ENCODE assay signal across 1 cellular context in the genomic region with DNA sequence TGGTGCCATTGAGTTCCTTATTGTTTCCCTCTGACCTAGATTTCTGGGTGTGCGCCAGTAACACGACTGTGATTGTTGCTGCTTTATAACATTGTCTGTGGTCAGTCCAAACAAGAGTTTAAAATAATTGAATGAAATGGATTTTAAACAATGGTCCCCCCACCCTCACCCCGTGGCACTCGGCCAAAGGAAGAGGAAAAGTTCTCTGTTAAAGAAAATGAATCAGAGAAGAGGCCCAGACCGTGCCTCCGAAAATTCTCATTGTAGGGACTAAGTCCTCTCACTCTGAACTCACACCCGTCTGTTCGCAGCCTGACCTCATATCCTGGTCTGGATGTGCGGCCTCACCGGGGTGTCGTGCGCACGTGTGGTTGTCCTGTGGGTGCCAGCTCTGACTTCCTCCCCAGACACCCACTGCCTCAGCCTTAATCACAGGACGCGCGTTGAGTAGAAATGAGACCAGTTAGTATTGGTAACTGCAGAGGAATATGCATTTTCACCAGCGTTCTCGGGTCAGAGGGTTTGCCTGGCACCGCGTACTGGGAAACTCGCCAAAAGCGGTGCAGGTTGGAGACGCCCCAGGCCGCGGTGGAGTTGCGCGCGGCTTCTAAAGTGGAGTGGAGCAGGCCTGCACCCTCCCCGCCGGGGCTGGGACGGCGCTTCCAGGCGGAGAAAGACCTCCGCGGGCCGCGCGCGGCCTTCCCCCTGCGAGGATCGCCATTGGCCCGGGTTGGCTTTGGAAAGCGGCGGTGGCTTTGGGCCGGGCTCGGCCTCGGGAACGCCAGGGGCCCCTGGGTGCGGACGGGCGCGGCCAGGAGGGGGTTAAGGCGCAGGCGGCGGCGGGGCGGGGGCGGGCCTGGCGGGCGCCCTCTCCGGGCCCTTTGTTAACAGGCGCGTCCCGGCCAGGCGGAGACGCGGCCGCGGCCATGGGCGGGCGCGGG.
TF ChIP-seq lines count a peak whose summit lies in the region.

Gene ABL1 (plus strand): TSS at position 884 of the 941 bp plus-strand sequence. CDS start 193 bp downstream, outside the sequence.

TF ChIP-seq in HepG2, 621 proteins besides CTCF, POLR2A, EP300 and RAD21 (continued from another document and continues in another):
- TF ChIP-seq, protein P1, sequence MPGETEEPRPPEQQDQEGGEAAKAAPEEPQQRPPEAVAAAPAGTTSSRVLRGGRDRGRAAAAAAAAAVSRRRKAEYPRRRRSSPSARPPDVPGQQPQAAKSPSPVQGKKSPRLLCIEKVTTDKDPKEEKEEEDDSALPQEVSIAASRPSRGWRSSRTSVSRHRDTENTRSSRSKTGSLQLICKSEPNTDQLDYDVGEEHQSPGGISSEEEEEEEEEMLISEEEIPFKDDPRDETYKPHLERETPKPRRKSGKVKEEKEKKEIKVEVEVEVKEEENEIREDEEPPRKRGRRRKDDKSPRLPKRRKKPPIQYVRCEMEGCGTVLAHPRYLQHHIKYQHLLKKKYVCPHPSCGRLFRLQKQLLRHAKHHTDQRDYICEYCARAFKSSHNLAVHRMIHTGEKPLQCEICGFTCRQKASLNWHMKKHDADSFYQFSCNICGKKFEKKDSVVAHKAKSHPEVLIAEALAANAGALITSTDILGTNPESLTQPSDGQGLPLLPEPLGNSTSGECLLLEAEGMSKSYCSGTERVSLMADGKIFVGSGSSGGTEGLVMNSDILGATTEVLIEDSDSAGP (CRISPR knock-in tag; IDR thresholded peaks at IDR 0.05; ENCODE audit: borderline replicate concordance) = peak; percentile 74; the same call in 1 of the 2 replicates
- TF ChIP-seq ATAD3A (CRISPR knock-in tag; IDR thresholded peaks at IDR 0.05) (no peak), DR1 (CRISPR knock-in tag; IDR thresholded peaks at IDR 0.05) (peak; percentile 52; the same call in 1 of the 2 replicates), ZNF660 (CRISPR knock-in tag; IDR thresholded peaks at IDR 0.05; ENCODE audit: borderline replicate concordance, low read depth) (no peak), ZBTB1 (CRISPR knock-in tag; IDR thresholded peaks at IDR 0.05; ENCODE audit: borderline replicate concordance) (no peak), MLLT10 (CRISPR knock-in tag; IDR thresholded peaks at IDR 0.05) (no peak), SCMH1 (CRISPR knock-in tag; IDR thresholded peaks at IDR 0.05; ENCODE audit: borderline replicate concordance) (no peak), ZFX (CRISPR knock-in tag; IDR thresholded peaks at IDR 0.05; ENCODE audit: low read depth) (peak; percentile 93), TCF12 (IDR thresholded peaks at IDR 0.05) (no peak), TCF12 (CRISPR knock-in tag; IDR thresholded peaks at IDR 0.05) (no peak), ELF3 (CRISPR knock-in tag; IDR thresholded peaks at IDR 0.05) (no peak), REPIN1 (CRISPR knock-in tag; IDR thresholded peaks at IDR 0.05; ENCODE audit: borderline replicate concordance, low read depth) (no peak), ZNF205 (CRISPR knock-in tag; IDR thresholded peaks at IDR 0.05) (0 out of 2 replicates have a peak, but pooled peaks have one; percentile 56), RXRB (CRISPR knock-in tag; IDR thresholded peaks at IDR 0.05; ENCODE audit: borderline replicate concordance) (peak; percentile 33; the same call in 1 of the 2 replicates), ZNF496 (CRISPR knock-in tag; IDR thresholded peaks at IDR 0.05; ENCODE audit: insufficient replicate concordance) (no peak), RELA (CRISPR knock-in tag; IDR thresholded peaks at IDR 0.05) (no peak), ZNF839 (CRISPR knock-in tag; IDR thresholded peaks at IDR 0.05; ENCODE audit: borderline replicate concordance) (no peak), U2AF2 (IDR thresholded peaks at IDR 0.05; ENCODE audit: low read depth, low read length) (no peak), ARNTL (CRISPR knock-in tag; IDR thresholded peaks at IDR 0.05) (no peak), GTF2F1 (IDR thresholded peaks at IDR 0.05; ENCODE audit: low read length) (no peak), ZNF12 (CRISPR knock-in tag; IDR thresholded peaks at IDR 0.05) (no peak; the same call in 1 of the 2 replicates), PHB2 (IDR thresholded peaks at IDR 0.05; ENCODE audit: partially characterized antibody) (no peak), SNAI1 (CRISPR knock-in tag; IDR thresholded peaks at IDR 0.05; ENCODE audit: borderline replicate concordance) (0 out of 2 replicates have a peak, but pooled peaks have one; percentile 36), ZNF292 (CRISPR knock-in tag; IDR thresholded peaks at IDR 0.05; ENCODE audit: borderline replicate concordance, low read depth) (peak; percentile 60; the same call in 1 of the 2 replicates), ZNF879 (CRISPR knock-in tag; IDR thresholded peaks at IDR 0.05) (no peak), FOXK2 (IDR thresholded peaks at IDR 0.05) (no peak), SIX1 (CRISPR knock-in tag; IDR thresholded peaks at IDR 0.05; ENCODE audit: borderline replicate concordance) (no peak), ZBTB37 (CRISPR knock-in tag; IDR thresholded peaks at IDR 0.05) (no peak), ZMYM2 (CRISPR knock-in tag; IDR thresholded peaks at IDR 0.05) (no peak), ZFP41 (CRISPR knock-in tag; IDR thresholded peaks at IDR 0.05; ENCODE audit: borderline replicate concordance) (peak; percentile 71; the same call in 1 of the 2 replicates), ASH2L (IDR thresholded peaks at IDR 0.05; ENCODE audit: insufficient read length, low read depth, low read length) (peak; percentile 69), SRSF1 (optimal IDR thresholded peaks at IDR 0.05; ENCODE audit: low read depth, low read length) (no peak), ARNT (IDR thresholded peaks at IDR 0.05) (no peak), TGIF2 (CRISPR knock-in tag; IDR thresholded peaks at IDR 0.05) (peak; percentile 41; the same call in 1 of the 2 replicates), KLF9 (CRISPR knock-in tag; IDR thresholded peaks at IDR 0.05; ENCODE audit: low read depth) (no peak), ZNF552 (CRISPR knock-in tag; IDR thresholded peaks at IDR 0.05; ENCODE audit: borderline replicate concordance) (no peak), KDM6A (CRISPR knock-in tag; IDR thresholded peaks at IDR 0.05; ENCODE audit: low read depth) (no peak), ZNF430 (CRISPR knock-in tag; IDR thresholded peaks at IDR 0.05) (peak; percentile 73; the same call in 1 of the 2 replicates), CHD2 (IDR thresholded peaks at IDR 0.05; ENCODE audit: low read depth, low read length) (no peak), CBX2 (IDR thresholded peaks at IDR 0.05; ENCODE audit: low read depth, low read length) (no peak), CBX2 (CRISPR knock-in tag; IDR thresholded peaks at IDR 0.05; ENCODE audit: low read depth) (no peak), ZNF235 (CRISPR knock-in tag; IDR thresholded peaks at IDR 0.05; ENCODE audit: borderline replicate concordance) (0 out of 2 replicates have a peak, but pooled peaks have one; percentile 25), FOXK1 (CRISPR knock-in tag; IDR thresholded peaks at IDR 0.05; ENCODE audit: borderline replicate concordance, low read depth) (no peak), HOXA7 (CRISPR knock-in tag; IDR thresholded peaks at IDR 0.05) (no peak), PAWR (CRISPR knock-in tag; IDR thresholded peaks at IDR 0.05; ENCODE audit: borderline replicate concordance) (no peak), ZNF264 (CRISPR knock-in tag; IDR thresholded peaks at IDR 0.05) (no peak), SNAPC2 (CRISPR knock-in tag; IDR thresholded peaks at IDR 0.05) (no peak)
- TF ChIP-seq, protein P2, sequence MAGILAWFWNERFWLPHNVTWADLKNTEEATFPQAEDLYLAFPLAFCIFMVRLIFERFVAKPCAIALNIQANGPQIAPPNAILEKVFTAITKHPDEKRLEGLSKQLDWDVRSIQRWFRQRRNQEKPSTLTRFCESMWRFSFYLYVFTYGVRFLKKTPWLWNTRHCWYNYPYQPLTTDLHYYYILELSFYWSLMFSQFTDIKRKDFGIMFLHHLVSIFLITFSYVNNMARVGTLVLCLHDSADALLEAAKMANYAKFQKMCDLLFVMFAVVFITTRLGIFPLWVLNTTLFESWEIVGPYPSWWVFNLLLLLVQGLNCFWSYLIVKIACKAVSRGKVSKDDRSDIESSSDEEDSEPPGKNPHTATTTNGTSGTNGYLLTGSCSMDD (CRISPR knock-in tag; IDR thresholded peaks at IDR 0.05) = no peak
- TF ChIP-seq, protein P3, sequence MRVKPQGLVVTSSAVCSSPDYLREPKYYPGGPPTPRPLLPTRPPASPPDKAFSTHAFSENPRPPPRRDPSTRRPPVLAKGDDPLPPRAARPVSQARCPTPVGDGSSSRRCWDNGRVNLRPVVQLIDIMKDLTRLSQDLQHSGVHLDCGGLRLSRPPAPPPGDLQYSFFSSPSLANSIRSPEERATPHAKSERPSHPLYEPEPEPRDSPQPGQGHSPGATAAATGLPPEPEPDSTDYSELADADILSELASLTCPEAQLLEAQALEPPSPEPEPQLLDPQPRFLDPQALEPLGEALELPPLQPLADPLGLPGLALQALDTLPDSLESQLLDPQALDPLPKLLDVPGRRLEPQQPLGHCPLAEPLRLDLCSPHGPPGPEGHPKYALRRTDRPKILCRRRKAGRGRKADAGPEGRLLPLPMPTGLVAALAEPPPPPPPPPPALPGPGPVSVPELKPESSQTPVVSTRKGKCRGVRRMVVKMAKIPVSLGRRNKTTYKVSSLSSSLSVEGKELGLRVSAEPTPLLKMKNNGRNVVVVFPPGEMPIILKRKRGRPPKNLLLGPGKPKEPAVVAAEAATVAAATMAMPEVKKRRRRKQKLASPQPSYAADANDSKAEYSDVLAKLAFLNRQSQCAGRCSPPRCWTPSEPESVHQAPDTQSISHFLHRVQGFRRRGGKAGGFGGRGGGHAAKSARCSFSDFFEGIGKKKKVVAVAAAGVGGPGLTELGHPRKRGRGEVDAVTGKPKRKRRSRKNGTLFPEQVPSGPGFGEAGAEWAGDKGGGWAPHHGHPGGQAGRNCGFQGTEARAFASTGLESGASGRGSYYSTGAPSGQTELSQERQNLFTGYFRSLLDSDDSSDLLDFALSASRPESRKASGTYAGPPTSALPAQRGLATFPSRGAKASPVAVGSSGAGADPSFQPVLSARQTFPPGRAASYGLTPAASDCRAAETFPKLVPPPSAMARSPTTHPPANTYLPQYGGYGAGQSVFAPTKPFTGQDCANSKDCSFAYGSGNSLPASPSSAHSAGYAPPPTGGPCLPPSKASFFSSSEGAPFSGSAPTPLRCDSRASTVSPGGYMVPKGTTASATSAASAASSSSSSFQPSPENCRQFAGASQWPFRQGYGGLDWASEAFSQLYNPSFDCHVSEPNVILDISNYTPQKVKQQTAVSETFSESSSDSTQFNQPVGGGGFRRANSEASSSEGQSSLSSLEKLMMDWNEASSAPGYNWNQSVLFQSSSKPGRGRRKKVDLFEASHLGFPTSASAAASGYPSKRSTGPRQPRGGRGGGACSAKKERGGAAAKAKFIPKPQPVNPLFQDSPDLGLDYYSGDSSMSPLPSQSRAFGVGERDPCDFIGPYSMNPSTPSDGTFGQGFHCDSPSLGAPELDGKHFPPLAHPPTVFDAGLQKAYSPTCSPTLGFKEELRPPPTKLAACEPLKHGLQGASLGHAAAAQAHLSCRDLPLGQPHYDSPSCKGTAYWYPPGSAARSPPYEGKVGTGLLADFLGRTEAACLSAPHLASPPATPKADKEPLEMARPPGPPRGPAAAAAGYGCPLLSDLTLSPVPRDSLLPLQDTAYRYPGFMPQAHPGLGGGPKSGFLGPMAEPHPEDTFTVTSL (CRISPR knock-in tag; IDR thresholded peaks at IDR 0.05; ENCODE audit: borderline replicate concordance) = no peak
- TF ChIP-seq, protein P4, sequence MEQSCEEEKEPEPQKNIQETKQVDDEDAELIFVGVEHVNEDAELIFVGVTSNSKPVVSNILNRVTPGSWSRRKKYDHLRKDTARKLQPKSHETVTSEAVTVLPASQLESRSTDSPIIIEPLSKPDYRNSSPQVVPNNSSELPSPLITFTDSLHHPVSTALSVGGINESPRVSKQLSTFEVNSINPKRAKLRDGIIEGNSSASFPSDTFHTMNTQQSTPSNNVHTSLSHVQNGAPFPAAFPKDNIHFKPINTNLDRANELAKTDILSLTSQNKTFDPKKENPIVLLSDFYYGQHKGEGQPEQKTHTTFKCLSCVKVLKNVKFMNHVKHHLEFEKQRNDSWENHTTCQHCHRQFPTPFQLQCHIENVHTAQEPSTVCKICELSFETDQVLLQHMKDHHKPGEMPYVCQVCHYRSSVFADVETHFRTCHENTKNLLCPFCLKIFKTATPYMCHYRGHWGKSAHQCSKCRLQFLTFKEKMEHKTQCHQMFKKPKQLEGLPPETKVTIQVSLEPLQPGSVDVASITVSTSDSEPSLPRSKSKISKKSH (CRISPR knock-in tag; IDR thresholded peaks at IDR 0.05; ENCODE audit: borderline replicate concordance) = no peak; the same call in 1 of the 2 replicates
- TF ChIP-seq, protein P5, sequence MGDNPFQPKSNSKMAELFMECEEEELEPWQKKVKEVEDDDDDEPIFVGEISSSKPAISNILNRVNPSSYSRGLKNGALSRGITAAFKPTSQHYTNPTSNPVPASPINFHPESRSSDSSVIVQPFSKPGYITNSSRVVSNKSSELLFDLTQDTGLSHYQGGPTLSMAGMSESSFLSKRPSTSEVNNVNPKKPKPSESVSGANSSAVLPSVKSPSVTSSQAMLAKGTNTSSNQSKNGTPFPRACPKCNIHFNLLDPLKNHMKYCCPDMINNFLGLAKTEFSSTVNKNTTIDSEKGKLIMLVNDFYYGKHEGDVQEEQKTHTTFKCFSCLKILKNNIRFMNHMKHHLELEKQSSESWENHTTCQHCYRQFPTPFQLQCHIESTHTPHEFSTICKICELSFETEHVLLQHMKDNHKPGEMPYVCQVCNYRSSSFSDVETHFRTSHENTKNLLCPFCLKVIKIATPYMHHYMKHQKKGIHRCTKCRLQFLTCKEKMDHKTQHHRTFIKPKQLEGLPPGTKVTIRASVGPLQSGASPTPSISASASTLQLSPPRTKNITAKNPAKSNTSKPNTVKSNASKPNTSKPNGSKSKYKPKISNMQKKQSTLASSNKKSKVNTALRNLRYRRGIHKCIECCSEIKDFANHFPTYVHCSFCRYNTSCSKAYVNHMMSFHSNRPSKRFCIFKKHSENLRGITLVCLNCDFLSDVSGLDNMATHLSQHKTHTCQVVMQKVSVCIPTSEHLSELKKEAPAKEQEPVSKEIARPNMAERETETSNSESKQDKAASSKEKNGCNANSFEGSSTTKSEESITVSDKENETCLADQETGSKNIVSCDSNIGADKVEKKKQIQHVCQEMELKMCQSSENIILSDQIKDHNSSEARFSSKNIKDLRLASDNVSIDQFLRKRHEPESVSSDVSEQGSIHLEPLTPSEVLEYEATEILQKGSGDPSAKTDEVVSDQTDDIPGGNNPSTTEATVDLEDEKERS (CRISPR knock-in tag; IDR thresholded peaks at IDR 0.05) = no peak
- TF ChIP-seq, protein P6, sequence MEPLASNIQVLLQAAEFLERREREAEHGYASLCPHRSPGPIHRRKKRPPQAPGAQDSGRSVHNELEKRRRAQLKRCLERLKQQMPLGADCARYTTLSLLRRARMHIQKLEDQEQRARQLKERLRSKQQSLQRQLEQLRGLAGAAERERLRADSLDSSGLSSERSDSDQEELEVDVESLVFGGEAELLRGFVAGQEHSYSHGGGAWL (CRISPR knock-in tag; IDR thresholded peaks at IDR 0.05) = no peak; the same call in 1 of the 2 replicates
